In the genomic region with DNA sequence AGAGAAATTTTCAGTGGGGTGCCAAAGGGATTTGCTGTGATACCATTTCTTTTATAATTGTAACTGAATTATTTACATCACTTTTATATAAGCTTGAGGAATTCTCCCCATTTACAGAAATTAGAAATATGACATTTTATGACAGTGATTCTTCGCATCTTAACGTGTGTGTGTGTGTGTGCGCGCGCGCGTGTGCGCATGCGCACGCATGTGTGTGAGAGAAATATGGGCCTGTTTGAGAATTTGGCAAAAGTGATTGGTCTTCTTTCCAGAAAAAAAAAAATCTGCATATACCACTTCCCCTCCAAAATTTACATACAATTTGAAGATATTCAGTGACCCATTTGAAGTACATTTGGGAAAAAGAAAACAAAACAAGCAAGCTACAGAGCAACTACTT, we compare ENCODE assay signal across 26 cellular contexts.
"Had no signal": no experiment of that assay in that cellular context is flagged by ENCODE, and none has a peak within 500 bp of the region (broad histone marks: within the 10 kb centered on the region; RNA-seq: fewer than 3 reads in every experiment).

No MANE protein-coding gene starts in this region.

- H3K27ac ChIP-seq: stomach, suprapubic skin, testis, thoracic aorta, thyroid gland, tibial artery, tibial nerve, transverse colon, upper lobe of left lung, upper lobe of right lung, uterus, vagina had no signal

- H3K4me3 ChIP-seq: stomach, suprapubic skin, testis, thoracic aorta, thyroid gland, tibial artery, tibial nerve, transverse colon, upper lobe of left lung, upper lobe of right lung, uterus, vagina had no signal

- H3K4me1 ChIP-seq: stomach, suprapubic skin, testis, thyroid gland, tibial artery, tibial nerve, transverse colon, upper lobe of left lung, upper lobe of right lung, uterus, vagina had no signal

- H3K36me3 ChIP-seq: stomach, suprapubic skin, thoracic aorta, thyroid gland, tibial nerve, transverse colon, upper lobe of left lung, upper lobe of right lung, uterus, vagina had no signal

- DNase-seq: stimulated activated CD4-positive, alpha-beta T cell treated with anti-CD3 and anti-CD28 coated beads, Interleukin-2, amount 100 ng/mL, for 48 hours; stimulated activated CD4-positive, alpha-beta T cell treated with anti-CD3 and anti-CD28 coated beads, Interleukin-4, amount 100 ng/mL, for 1 hour; stimulated activated CD4-positive, alpha-beta T cell treated with anti-CD3 and anti-CD28 coated beads, Interleukin-4, amount 100 ng/mL, for 24 hours; stimulated activated CD4-positive, alpha-beta T cell treated with anti-CD3 and anti-CD28 coated beads, Interleukin-4, amount 100 ng/mL, for 4 hours; stimulated activated CD8-positive, alpha-beta memory T cell treated with anti-CD3 and anti-CD28 coated beads, Interleukin-4, amount 100 ng/mL, for 48 hours; stimulated activated naive B cell treated with anti-CD40 and anti-IgM and Interleukin-4, amounts not matched to agents 10 μg/mL and 1 μg/mL and 100 μg/mL, for 72 hours; stimulated activated naive CD4-positive, alpha-beta T cell; stimulated activated naive CD4-positive, alpha-beta T cell treated with Interleukin-2 at 50 U/mL for 16 hours; stimulated activated naive CD8-positive, alpha-beta T cell treated with anti-CD3 and anti-CD28 coated beads, Interleukin-15, amount 100 ng/mL, for 72 hours; stimulated activated naive CD8-positive, alpha-beta T cell treated with anti-CD3 and anti-CD28 coated beads, Interleukin-15, Interleukin-2, amounts not matched to agents 100 U/mL and 50 U/mL, for 24 hours; stomach; substantia nigra; testis; thyroid gland; tibial artery; transverse colon; trophoblast cell; upper lobe of right lung; uterus had no signal

- H3K27me3 ChIP-seq: stomach, suprapubic skin, testis, thyroid gland, tibial artery, tibial nerve, transverse colon, upper lobe of left lung, upper lobe of right lung, uterus, vagina had no signal

- ATAC-seq: stimulated activated effector memory CD8-positive, alpha-beta T cell treated with anti-CD3 and anti-CD28 coated beads, Interleukin-12 subunit alpha, Interleukin-12 subunit beta, amount 100 ng/mL, for 72 hours; stimulated activated memory B cell treated with anti-CD40 and anti-IgM and Interleukin-4, amounts not matched to agents 10 μg/mL and 1 μg/mL and 100 μg/mL, for 72 hours; stimulated activated naive B cell treated with anti-CD40 and anti-IgM and Interleukin-4, amounts not matched to agents 10 μg/mL and 1 μg/mL and 100 μg/mL, for 72 hours; stimulated activated naive CD8-positive, alpha-beta T cell treated with anti-CD3 and anti-CD28 coated beads, Interleukin-15, amount 100 ng/mL, for 72 hours; stimulated activated naive CD8-positive, alpha-beta T cell treated with anti-CD3 and anti-CD28 coated beads, Interleukin-15, Interleukin-2, amounts not matched to agents 100 U/mL and 50 U/mL, for 24 hours; upper lobe of right lung had no signal

- H3K9me3 ChIP-seq: testis, thyroid gland, transverse colon, uterus, vagina had no signal
